Comparison of ENCODE assay signal across 9 cellular contexts in genomic region chr2:234425923-234426603, GRCh38.
DNase-seq lines count a peak whose midpoint lies in the region; ATAC-seq, FAIRE-seq and TF ChIP-seq lines count a peak whose summit lies in the region.
"Had no signal": no experiment of that assay in that cellular context is flagged by ENCODE, and none has a peak within 500 bp of the region (broad histone marks: within the 10 kb centered on the region; RNA-seq: fewer than 3 reads in every experiment).

No MANE protein-coding gene starts in this region.

- H3K27ac ChIP-seq in OCI-LY7 (ENCODE audit: low read depth, low read length, poor library complexity, severe bottlenecking) (peak overlapping the region; percentile 94), astrocyte (ENCODE audit: low read depth, low read length) (no peak overlapping the region), testis (no peak overlapping the region)

- no peak overlapping the region for H3K4me3 Mint-ChIP-seq in astrocyte (ENCODE audit: unreplicated experiment)

- H3K4me3 ChIP-seq in OCI-LY7 (ENCODE audit: low read depth, low read length, poor library complexity, severe bottlenecking) (peak overlapping the region; percentile 35), astrocyte (ENCODE audit: insufficient read depth, low read depth, low read length) (no peak overlapping the region), testis (no peak overlapping the region)

- TF ChIP-seq CTCF in GM13977 (IDR thresholded peaks at IDR 0.05; ENCODE audit: extremely low read depth, insufficient read depth, missing control alignments), result no peak
- TF ChIP-seq CTCF in OCI-LY7 (conservative IDR thresholded peaks at IDR 0.05; ENCODE audit: low read length), result no peak
- no peak for TF ChIP-seq CTCF in astrocyte (IDR thresholded peaks at IDR 0.05; ENCODE audit: insufficient read depth, low read depth, low read length)
- TF ChIP-seq CTCF in testis (IDR thresholded peaks at IDR 0.05), result no peak

- DNase-seq in GM13977 (ENCODE audit: low spot score) (peak; percentile 24), OCI-LY7 (ENCODE audit: low spot score) (peak; percentile 97), astrocyte (ENCODE audit: low read depth) (no peak), testis (no peak), NCI-H524 treated with DMSO at 0.1 percent for 48 hours (lab: John Stamatoyannopoulos, UW) (no peak)
- DNase-seq in stimulated activated CD8-positive, alpha-beta memory T cell treated with anti-CD3 and anti-CD28 coated beads, Interleukin-7, amount 100 ng/mL, for 4 hours (ENCODE audit: low read depth in 2 of 2), result peak; percentile 43

- TF ChIP-seq POLR2A in testis (IDR thresholded peaks at IDR 0.05), result no peak

- H3K4me1 ChIP-seq in OCI-LY7 (ENCODE audit: insufficient read depth, low read length, poor library complexity, severe bottlenecking), result peaks cover 76% of the 10 kb centered on the region
- peaks cover 23% of the 10 kb centered on the region for H3K4me1 ChIP-seq in astrocyte (ENCODE audit: insufficient read depth, low read length)
- no peaks in the 10 kb centered on the region for H3K4me1 ChIP-seq in testis

- FAIRE-seq in astrocyte (lab: Jason Lieb, UNC), result no peak
- FAIRE-seq: endometrium had no signal

- no peaks in the 10 kb centered on the region for H3K79me2 ChIP-seq in OCI-LY7 (ENCODE audit: insufficient read depth, low read depth, low read length)
- H3K79me2 ChIP-seq in astrocyte (ENCODE audit: insufficient read depth, low read length), result no peaks in the 10 kb centered on the region

- peaks cover 34% of the 10 kb centered on the region for H3K4me1 Mint-ChIP-seq in astrocyte (ENCODE audit: low read depth, unreplicated experiment)

- in situ Hi-C loops in GM13977 (cut with MboI; ENCODE audit: low pct_unique_long_range_greater_than_20kb, low sequenced_read_pairs, unreplicated experiment), result no loop called here

- CTCF ChIA-PET in OCI-LY7 (lab: Charles Lee; ENCODE audit: unreplicated experiment), result interaction anchor here (0.7 to 1.3 kb wide), 3 partner anchors 13 to 69 kb away, joined by 3 to 4 read pairs (median 4); no protein-coding TSS in a partner anchor

- H3K9me2 ChIP-seq in OCI-LY7 (ENCODE audit: insufficient read depth, low read length), result no peaks in the 10 kb centered on the region

- no peaks in the 10 kb centered on the region for H3K9me3 ChIP-seq in OCI-LY7 (ENCODE audit: low read length)
- H3K9me3 ChIP-seq in astrocyte (ENCODE audit: insufficient read depth, low read depth, low read length), result no peaks in the 10 kb centered on the region
- no peaks in the 10 kb centered on the region for H3K9me3 ChIP-seq in testis

- H3K27ac Mint-ChIP-seq in astrocyte (ENCODE audit: unreplicated experiment), result peak overlapping the region; percentile 96

- no peaks in the 10 kb centered on the region for H3K36me3 Mint-ChIP-seq in astrocyte (ENCODE audit: low read depth, unreplicated experiment)

- no peaks in the 10 kb centered on the region for H3K36me3 ChIP-seq in OCI-LY7 (ENCODE audit: insufficient read depth, low read length)
- H3K36me3 ChIP-seq in astrocyte (ENCODE audit: insufficient read depth, low read length), result no peaks in the 10 kb centered on the region
- H3K36me3 ChIP-seq in testis (ENCODE audit: low read depth, missing control alignments), result no peaks in the 10 kb centered on the region

- H4K20me1 ChIP-seq in OCI-LY7 (ENCODE audit: insufficient read depth, low read length) (no peaks in the 10 kb centered on the region), astrocyte (ENCODE audit: insufficient read depth, low read length) (no peaks in the 10 kb centered on the region)

- no peaks in the 10 kb centered on the region for H3K27me3 ChIP-seq in astrocyte (ENCODE audit: insufficient read depth, low read length)
- no peaks in the 10 kb centered on the region for H3K27me3 ChIP-seq in testis

- peak overlapping the region; percentile 53; the same call in 1 of the 2 replicates for H2AFZ ChIP-seq in OCI-LY7 (ENCODE audit: low read length)
- H2AFZ ChIP-seq in astrocyte (ENCODE audit: low read depth, low read length), result no peak overlapping the region

- intact Hi-C loops in OCI-LY7 (cut with micrococcal nuclease; ENCODE audit: unreplicated experiment), result loop anchor here (1.0 to 2.0 kb wide), 5 partner anchors 18 to 132 kb away; no protein-coding TSS in a partner anchor
- intact Hi-C loops in testis (cut with DNase I; ENCODE audit: low total_unique reads), result no loop called here

- BruUV-seq in OCI-LY7 (replicated peaks; lab: Mats Ljungman, UMichigan), result TSS peak; percentile 93

- H3K4me2 ChIP-seq in OCI-LY7 (ENCODE audit: low read length) (peak overlapping the region; percentile 65), astrocyte (ENCODE audit: low read length) (no peak overlapping the region)

- WGBS in testis, 2 donors, result 81 to 83% methylated on average over 5 to 6 of the region's 6 CpGs

- H3K9ac ChIP-seq in astrocyte (ENCODE audit: low read length), result no peak overlapping the region

- ATAC-seq in HG02642 (IDR thresholded peaks at IDR 0.05; ENCODE audit: poor library complexity, unreplicated experiment) (peak; percentile 90), HG02938 (IDR thresholded peaks at IDR 0.05; ENCODE audit: unreplicated experiment) (no peak)

- no peaks in the 10 kb centered on the region for H3K27me3 Mint-ChIP-seq in astrocyte (ENCODE audit: low read depth, unreplicated experiment)

- H3K9me3 Mint-ChIP-seq in astrocyte (ENCODE audit: unreplicated experiment), result peaks cover 2% of the 10 kb centered on the region

- POLR2A ChIA-PET in OCI-LY7 (lab: Charles Lee), result interaction anchor here (0.5 to 6.5 kb wide), 24 partner anchors 9 to 1365 kb away, joined by 3 to 55 read pairs (median 4); no protein-coding TSS in a partner anchor

Comparison
In these comparisons a context has a peak if more than half of its experiments do, and no peak if none do; other contexts are left out.
1. DNase-seq: peak in GM13977 (single experiment), OCI-LY7 (single experiment) and stimulated activated CD8-positive, alpha-beta memory T cell treated with anti-CD3 and anti-CD28 coated beads, Interleukin-7, amount 100 ng/mL, for 4 hours (2 of 2); none in astrocyte (single experiment), testis (single experiment) and NCI-H524 treated with DMSO at 0.1 percent for 48 hours (single experiment).